ENCODE assay signal across 9 cellular contexts in the genomic region with DNA sequence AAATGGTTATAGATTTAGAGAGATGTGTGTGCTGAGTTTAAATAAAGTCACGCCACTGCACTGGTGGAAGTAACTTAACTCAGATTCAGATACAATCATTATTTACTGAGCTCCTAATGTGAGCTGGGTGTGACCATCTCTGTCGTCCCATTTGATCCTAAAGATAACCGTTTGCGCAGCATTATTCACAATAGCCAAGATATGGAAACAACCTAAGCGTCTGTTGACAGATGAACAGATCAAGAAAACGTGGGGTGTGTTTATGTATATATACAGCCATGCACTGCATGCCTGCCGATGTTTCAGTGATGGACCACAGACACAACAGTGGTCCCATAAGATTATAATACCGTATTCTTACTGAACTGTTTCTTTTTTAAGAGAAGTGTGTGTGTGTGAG.
"Had no signal": no experiment of that assay in that cellular context is flagged by ENCODE, and none has a peak within 500 bp of the region (broad histone marks: within the 10 kb centered on the region; RNA-seq: fewer than 3 reads in every experiment).

No MANE protein-coding gene starts in this region.

- H3K4me3 ChIP-seq: GM23248, GM23338, HAP-1 had no signal

- H3K27ac ChIP-seq: GM23248 had no signal

- H3K9me3 ChIP-seq: HAP-1 had no signal

- H3K4me1 ChIP-seq: HAP-1 had no signal

- DNase-seq: GM23248, GOT3, H7, H9, HCEC 1CT, HFFc6 had no signal

- ATAC-seq: GM23338, HCT116 had no signal

- H3K36me3 ChIP-seq: HAP-1 had no signal
